Comparison of ENCODE assay signal across 13 cellular contexts in genomic region chr4:184913356-184914143, GRCh38.
DNase-seq lines count a peak whose midpoint lies in the region; ATAC-seq and TF ChIP-seq lines count a peak whose summit lies in the region.
"Had no signal": no experiment of that assay in that cellular context is flagged by ENCODE, and none has a peak within 500 bp of the region (broad histone marks: within the 10 kb centered on the region; RNA-seq: fewer than 3 reads in every experiment).

No MANE protein-coding gene starts in this region.

- H3K27ac ChIP-seq in C4-2B (peak overlapping the region; percentile 99), breast epithelium (no peak overlapping the region)
- H3K27ac ChIP-seq: GM23248 had no signal

- H3K9ac ChIP-seq in adipocyte (ENCODE audit: low read length) = no peak overlapping the region
- H3K9ac ChIP-seq: GM23248 had no signal

- intact Hi-C loops in breast epithelium (cut with DNase I; ENCODE audit: low total_unique reads) = no loop called here

- peaks cover 38% of the 10 kb centered on the region for H3K9me3 ChIP-seq in adipocyte (ENCODE audit: control insufficient read depth, low read length)
- H3K9me3 ChIP-seq in breast epithelium = peaks cover 12 to 17% of the 10 kb centered on the region in 2 donors
- H3K9me3 ChIP-seq: BE2C, HAP-1 had no signal

- H3K36me3 ChIP-seq in adipocyte (ENCODE audit: control insufficient read depth, insufficient read depth, low read length, severe bottlenecking) = no peaks in the 10 kb centered on the region
- no peaks in the 10 kb centered on the region for H3K36me3 ChIP-seq in breast epithelium
- H3K36me3 ChIP-seq: BE2C, HAP-1 had no signal

- DNase-seq in adipocyte (ENCODE audit: low read depth) (no peak), left lobe of liver (ENCODE audit: low spot score) (no peak), breast epithelium (ENCODE audit: low spot score in 2 of 2) (no peak), NCI-H1930 (lab: John Stamatoyannopoulos, UW) (no peak), dermis blood vessel endothelial cell (no peak)
- DNase-seq: ACHN; BE2C; C1 segment of cervical spinal cord; Caco-2; CD4-positive, alpha-beta T cell; GM23248 had no signal

- ATAC-seq in left lobe of liver = peak; percentile 62

- peak overlapping the region; percentile 17 for H3K4me3 ChIP-seq in adipocyte (ENCODE audit: low read length)
- H3K4me3 ChIP-seq in breast epithelium = no peak overlapping the region
- H3K4me3 ChIP-seq: GM23248, HAP-1 had no signal

- no peak for TF ChIP-seq POLR2A in breast epithelium (IDR thresholded peaks at IDR 0.05)

- TF ChIP-seq CTCF in C4-2B (conservative IDR thresholded peaks at IDR 0.05) = no peak
- TF ChIP-seq CTCF in breast epithelium (IDR thresholded peaks at IDR 0.05) = no peak

- H3K4me1 ChIP-seq in adipocyte (ENCODE audit: control insufficient read depth, insufficient read depth, low read length) (no peaks in the 10 kb centered on the region), breast epithelium (no peaks in the 10 kb centered on the region)
- H3K4me1 ChIP-seq: BE2C, Caco-2, HAP-1 had no signal

- H3K27me3 ChIP-seq in adipocyte (replicated peaks; ENCODE audit: control insufficient read depth, insufficient read depth, low read length) (no peaks in the 10 kb centered on the region), breast epithelium (no peaks in the 10 kb centered on the region)
- H3K27me3 ChIP-seq: BE2C had no signal
